Comparison of ENCODE assay signal across 21 cellular contexts in genomic region chr2:10760794-10761504, GRCh38. TPM values are rescaled to one million over a fixed set of nuclear protein-coding genes. Genes with fewer than 3 reads are reported as not detected.
"Had no signal": no experiment of that assay in that cellular context is flagged by ENCODE, and none has a peak within 500 bp of the region (broad histone marks: within the 10 kb centered on the region; RNA-seq: fewer than 3 reads in every experiment).

No MANE protein-coding gene starts in this region.

- H3K9me3 Mint-ChIP-seq: naive thymus-derived CD4-positive, alpha-beta T cell; nephron progenitor cell; stimulated activated memory B cell treated with anti-CD40 and anti-IgM and Interleukin-4, amounts not matched to agents 10 μg/mL and 1 μg/mL and 100 μg/mL, for 72 hours had no signal

- H3K4me3 Mint-ChIP-seq: naive thymus-derived CD4-positive, alpha-beta T cell; nephron progenitor cell; stimulated activated memory B cell treated with anti-CD40 and anti-IgM and Interleukin-4, amounts not matched to agents 10 μg/mL and 1 μg/mL and 100 μg/mL, for 72 hours had no signal

- H3K4me1 ChIP-seq: prostate gland, right lobe of liver had no signal

- H3K4me1 Mint-ChIP-seq: naive thymus-derived CD4-positive, alpha-beta T cell had no signal

- H3K36me3 Mint-ChIP-seq: naive thymus-derived CD4-positive, alpha-beta T cell had no signal

- H3K27me3 ChIP-seq: right lobe of liver, transverse colon had no signal

- H3K27ac ChIP-seq: esophagus squamous epithelium, parathyroid adenoma, prostate gland, right lobe of liver, stomach, thoracic aorta, transverse colon had no signal

- ATAC-seq: naive thymus-derived CD4-positive, alpha-beta T cell; right lobe of liver; stimulated activated memory B cell treated with anti-CD40 and anti-IgM and Interleukin-4, amounts not matched to agents 10 μg/mL and 1 μg/mL and 100 μg/mL, for 72 hours had no signal

- H3K9me3 ChIP-seq: esophagus squamous epithelium, prostate gland, right lobe of liver, stomach, thoracic aorta, transverse colon had no signal

- H3K36me3 ChIP-seq: esophagus squamous epithelium, prostate gland, right lobe of liver, stomach, thoracic aorta, transverse colon had no signal

- H3K4me3 ChIP-seq: esophagus squamous epithelium, prostate gland, right lobe of liver, stomach, thoracic aorta, transverse colon had no signal

- H3K27ac Mint-ChIP-seq: naive thymus-derived CD4-positive, alpha-beta T cell; nephron progenitor cell; stimulated activated memory B cell treated with anti-CD40 and anti-IgM and Interleukin-4, amounts not matched to agents 10 μg/mL and 1 μg/mL and 100 μg/mL, for 72 hours had no signal

- DNase-seq: central memory CD4-positive, alpha-beta T cell; effector memory CD4-positive, alpha-beta T cell; esophagus squamous epithelium; kidney glomerular epithelial cell; naive thymus-derived CD4-positive, alpha-beta T cell; nephron progenitor cell; nucleus accumbens; retina; stimulated activated CD4-positive, alpha-beta T cell treated with anti-CD3 and anti-CD28 coated beads, Interleukin-15, amount 100 ng/mL, for 24 hours; stimulated activated CD4-positive, alpha-beta T cell treated with anti-CD3 and anti-CD28 coated beads, Interleukin-1b, Interleukin-23, amount 100 ng/mL, for 48 hours; stimulated activated CD4-positive, alpha-beta T cell treated with anti-CD3 and anti-CD28 coated beads, Interleukin-4, amount 100 ng/mL, for 24 hours; stomach; substantia nigra; transverse colon had no signal

RNA-seq across cellular contexts. Expression of gene ATP6V1C2, which starts 39.5 kb away (rescaled TPM):
- total RNA-seq: epithelial cell of proximal tubule; mononuclear cell; naive thymus-derived CD4-positive, alpha-beta T cell had no signal
- polyA plus RNA-seq: naive thymus-derived CD4-positive, alpha-beta T cell had no signal
